ENCODE assay signal across 17 cellular contexts in the genomic region with DNA sequence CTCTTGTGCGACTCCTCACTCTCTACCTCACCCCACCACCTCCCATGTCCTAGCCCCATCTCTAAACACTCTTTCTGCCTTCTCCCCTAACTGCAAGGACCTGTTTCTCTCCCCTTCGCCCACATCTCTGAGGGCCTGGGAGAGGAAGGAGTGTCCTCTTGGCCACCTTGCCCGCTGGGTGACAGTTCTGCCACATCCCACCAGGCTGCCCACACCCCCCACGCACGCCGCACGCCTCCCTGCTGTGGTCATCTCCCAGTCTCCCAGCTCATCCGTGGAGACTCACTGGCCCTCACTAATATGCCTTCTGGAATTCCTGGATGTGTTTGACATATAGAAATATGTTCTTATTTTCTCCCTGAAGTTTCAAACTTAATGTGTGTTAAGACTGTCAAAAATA. TPM values are rescaled to one million over a fixed set of nuclear protein-coding genes. Genes with fewer than 3 reads are reported as not detected.
DNase-seq lines count a peak whose midpoint lies in the region; ATAC-seq, FAIRE-seq and TF ChIP-seq lines count a peak whose summit lies in the region.
"Had no signal": no experiment of that assay in that cellular context is flagged by ENCODE, and none has a peak within 500 bp of the region (broad histone marks: within the 10 kb centered on the region; RNA-seq: fewer than 3 reads in every experiment).

No MANE protein-coding gene starts in this region.

- TF ChIP-seq POLR2A in H1 (IDR thresholded peaks at IDR 0.05; ENCODE audit: control extremely low read depth in 1 of 2, low read depth in 2 of 2, low read length in 2 of 2), result no peak

- no peaks in the 10 kb centered on the region for H3K9me2 ChIP-seq in PC-3 (replicated peaks; ENCODE audit: low read length)

- H3K4me2 ChIP-seq in PC-3 (ENCODE audit: low read length), result peak overlapping the region; percentile 34; the same call in 1 of the 2 replicates
- H3K4me2 ChIP-seq in H1 (ENCODE audit: insufficient read depth in 1 of 2, low read depth in 2 of 2, low read length in 2 of 2), result no peak overlapping the region
- no peak overlapping the region for H3K4me2 ChIP-seq in mesendoderm (ENCODE audit: low read length)

- no peak for ATAC-seq in PC-3
- ATAC-seq: CD8-positive, alpha-beta T cell had no signal

- BruUV-seq in PC-3 (replicated peaks; lab: Mats Ljungman, UMichigan), result no TSS peak

- H3K23me2 ChIP-seq in H1 (ENCODE audit: low read depth, low read length), result no peaks in the 10 kb centered on the region

- POLR2A ChIA-PET in PC-3 (lab: Charles Lee; ENCODE audit: unreplicated experiment), result interaction anchor here (0.6 kb wide), 2 partner anchors 23 to 98 kb away, joined by 3 read pairs; no protein-coding TSS in a partner anchor
- POLR2A ChIA-PET in H1 (lab: Charles Lee; ENCODE audit: partially characterized antibody), result interaction anchor here (0.9 to 1.6 kb wide), 2 partner anchors 21 to 35 kb away, joined by 3 to 4 read pairs; no protein-coding TSS in a partner anchor

- H3K56ac ChIP-seq in H1 (replicated peaks; ENCODE audit: insufficient read length, low read depth, low read length), result no peak overlapping the region
- no peak overlapping the region for H3K56ac ChIP-seq in mesendoderm (ENCODE audit: low read length)

- TF ChIP-seq EP300 in H1 (IDR thresholded peaks at IDR 0.05; ENCODE audit: borderline replicate concordance in 1 of 2, low read depth in 2 of 2, low read length in 2 of 2), result no peak

- H3K79me2 ChIP-seq in PC-3 (ENCODE audit: low read length) (peaks cover 92% of the 10 kb centered on the region), H1 (ENCODE audit: control insufficient read depth in 1 of 2, insufficient read depth in 2 of 2, low read length in 2 of 2) (peaks cover 3 to 94% of the 10 kb centered on the region in 2 experiments; a peak in 3 of 4 replicates), mesendoderm (ENCODE audit: control insufficient read depth, insufficient read depth, low read length) (peaks cover 67% of the 10 kb centered on the region)

- peaks cover 32% of the 10 kb centered on the region; the same call in 1 of the 2 replicates for H4K20me1 ChIP-seq in PC-3 (ENCODE audit: low read length)
- H4K20me1 ChIP-seq in H1 (replicated peaks in 1 of 2; ENCODE audit: control insufficient read depth in 1 of 2, insufficient read depth in 2 of 2, low read length in 2 of 2), result peaks cover 0 to 4% of the 10 kb centered on the region in 2 experiments

- H3K27me3 ChIP-seq in PC-3 (ENCODE audit: low read length), result no peaks in the 10 kb centered on the region
- H3K27me3 ChIP-seq in H1 (replicated peaks in 1 of 4; ENCODE audit: control insufficient read depth in 3 of 4, extremely low read depth in 1 of 4, insufficient read depth in 3 of 4, low read length in 3 of 4), result no peaks in the 10 kb centered on the region
- H3K27me3 ChIP-seq in mesendoderm (ENCODE audit: insufficient read depth, low read length, poor library complexity), result no peaks in the 10 kb centered on the region
- no peaks in the 10 kb centered on the region for H3K27me3 ChIP-seq in colonic mucosa
- H3K27me3 ChIP-seq: SJSA1 had no signal

- H3K4ac ChIP-seq in H1 (replicated peaks; ENCODE audit: insufficient read length, low read depth, low read length) (no peak overlapping the region), mesendoderm (ENCODE audit: low read depth, low read length) (no peak overlapping the region)

- H2BK12ac ChIP-seq in H1 (ENCODE audit: low read depth, low read length), result no peak overlapping the region

- no peak overlapping the region for H3K14ac ChIP-seq in H1 (ENCODE audit: insufficient read length)

- H4K5ac ChIP-seq in H1 (ENCODE audit: insufficient read length, low read depth, low read length) (no peak overlapping the region), mesendoderm (ENCODE audit: low read length) (no peak overlapping the region)

- TF ChIP-seq RAD21 in H1 (IDR thresholded peaks at IDR 0.05 in 1 of 2, conservative IDR thresholded peaks at IDR 0.05 in 1 of 2; ENCODE audit: low read depth in 2 of 2, low read length in 2 of 2), result no peak

- no peak for TF ChIP-seq CTCF in PC-3 (conservative IDR thresholded peaks at IDR 0.05; ENCODE audit: low read depth, low read length)
- TF ChIP-seq CTCF in H1 (IDR thresholded peaks at IDR 0.05; ENCODE audit: control extremely low read depth in 1 of 3, insufficient read depth in 1 of 3, low read depth in 1 of 3, low read length in 3 of 3), result no peak
- no peak for TF ChIP-seq CTCF in colonic mucosa (IDR thresholded peaks at IDR 0.05)

- H3K4me3 ChIP-seq in PC-3 (ENCODE audit: low read length), result no peak overlapping the region
- no peak overlapping the region for H3K4me3 ChIP-seq in H1 (ENCODE audit: extremely low read depth in 1 of 4, insufficient read depth in 2 of 4, low read depth in 3 of 4, low read length in 4 of 4)
- H3K4me3 ChIP-seq in mesendoderm (ENCODE audit: low read length), result no peak overlapping the region
- H3K4me3 ChIP-seq in colonic mucosa, result no peak overlapping the region
- H3K4me3 ChIP-seq: SJSA1 had no signal

- H2AK5ac ChIP-seq in H1 (ENCODE audit: low read depth, low read length), result no peak overlapping the region
- H2AK5ac ChIP-seq in mesendoderm (ENCODE audit: low read length), result no peak overlapping the region

- DNase-seq in PC-3, result no peak
- DNase-seq in H1 (ENCODE audit: low read depth in 1 of 2, low spot score in 2 of 2), result no peak
- DNase-seq in mesendoderm, result no peak
- DNase-seq in stimulated activated CD4-positive, alpha-beta T cell treated with anti-CD3 and anti-CD28 coated beads, Interleukin-4, amount 100 ng/mL, for 4 hours, result no peak
- DNase-seq in DMS53 treated with DMSO at 0.1 percent for 48 hours (lab: John Stamatoyannopoulos, UW; ENCODE audit: unreplicated experiment), result no peak
- DNase-seq in HUDEP-2 (lab: John Stamatoyannopoulos, UW; ENCODE audit: unreplicated experiment in 76 of 76), result no peak
- DNase-seq in colonic mucosa, result no peak
- DNase-seq: CD8-positive, alpha-beta T cell; DND-41; Kasumi-1; NCI-H187; NK-92 treated with Interleukin-12 subunit alpha and Interleukin-12 subunit beta, amount 100 ng/mL, for 24 hours had no signal

- WGBS in H1 (ENCODE audit: extremely low coverage in 1 of 2, insufficient coverage in 1 of 2, insufficient read length in 1 of 2, insufficient replicate concordance in 2 of 2, low coverage in 1 of 2, low lambda C conversion rate in 2 of 2, missing lambda C conversion rate in 1 of 2), 2 experiments, result 84% methylated on average over 8 of the region's 8 CpGs; no CpG with 5 or more reads in 1 of the 2 experiments
- no CpG with 5 or more reads among the region's 8 CpGs for WGBS in mesendoderm (ENCODE audit: extremely low coverage, insufficient coverage, low lambda C conversion rate)

- H2BK120ac ChIP-seq in H1 (replicated peaks; ENCODE audit: low read depth, low read length), result no peak overlapping the region
- H2BK120ac ChIP-seq in mesendoderm (ENCODE audit: low read depth, low read length), result no peak overlapping the region

- intact Hi-C loops in PC-3 (cut with micrococcal nuclease) (loop anchor here (5.0 kb wide), 1 partner anchor 43 kb away; no protein-coding TSS in a partner anchor), colonic mucosa (cut with DNase I) (no loop called here)

- peak overlapping the region; percentile 64; the same call in 1 of the 2 replicates for H2BK5ac ChIP-seq in H1 (ENCODE audit: low read depth, low read length)
- H2BK5ac ChIP-seq in mesendoderm (ENCODE audit: low read length), result no peak overlapping the region

- H3K23ac ChIP-seq in H1 (ENCODE audit: insufficient read length) (no peak overlapping the region), mesendoderm (ENCODE audit: low read length) (peak overlapping the region; percentile 81)

- peaks cover 36% of the 10 kb centered on the region for H3K4me1 ChIP-seq in PC-3 (ENCODE audit: insufficient read depth, low read length)
- peaks cover 0 to 5% (median 1%) of the 10 kb centered on the region in 4 experiments; a peak in 2 of 7 replicates for H3K4me1 ChIP-seq in H1 (replicated peaks in 1 of 4; ENCODE audit: control insufficient read depth in 3 of 4, insufficient read depth in 4 of 4, low read length in 3 of 4)
- H3K4me1 ChIP-seq in mesendoderm (ENCODE audit: control insufficient read depth, low read depth, low read length), result peaks cover 9% of the 10 kb centered on the region
- H3K4me1 ChIP-seq in colonic mucosa, result no peaks in the 10 kb centered on the region
- H3K4me1 ChIP-seq: SJSA1 had no signal

- H2AFZ ChIP-seq in PC-3 (ENCODE audit: low read length) (no peak overlapping the region), H1 (ENCODE audit: low read length) (no peak overlapping the region)

- no peak overlapping the region for H3K9ac ChIP-seq in PC-3 (ENCODE audit: low read length)
- H3K9ac ChIP-seq in H1 (replicated peaks in 1 of 4; ENCODE audit: extremely low read depth in 1 of 4, low read depth in 3 of 4, low read length in 3 of 4), result no peak overlapping the region
- H3K9ac ChIP-seq in mesendoderm (ENCODE audit: low read length), result no peak overlapping the region
- no peak overlapping the region for H3K9ac ChIP-seq in colonic mucosa (ENCODE audit: low read depth in 2 of 2, low read length in 2 of 2)

- FAIRE-seq in H1 (lab: Jason Lieb, UNC), result no peak
- FAIRE-seq: G401.6, H54 had no signal

- no peak overlapping the region for H2BK20ac ChIP-seq in H1 (ENCODE audit: low read length)

- H3K9me3 ChIP-seq in PC-3 (ENCODE audit: low read length), result no peaks in the 10 kb centered on the region
- no peaks in the 10 kb centered on the region for H3K9me3 ChIP-seq in H1 (ENCODE audit: insufficient read depth in 2 of 2, low read depth in 1 of 2, low read length in 1 of 2)
- no peaks in the 10 kb centered on the region for H3K9me3 ChIP-seq in colonic mucosa
- H3K9me3 ChIP-seq: SJSA1 had no signal

- H3K27ac ChIP-seq in PC-3 (ENCODE audit: low read length), result peak overlapping the region; percentile 19; the same call in 1 of the 2 replicates
- H3K27ac ChIP-seq in H1 (ENCODE audit: low read depth, low read length), result no peak overlapping the region
- no peak overlapping the region for H3K27ac ChIP-seq in mesendoderm (ENCODE audit: low read depth, low read length)
- no peak overlapping the region for H3K27ac ChIP-seq in colonic mucosa
- H3K27ac ChIP-seq: SJSA1 had no signal

- H3F3A ChIP-seq in PC-3 (ENCODE audit: low read length, unreplicated experiment), result no peaks in the 10 kb centered on the region

- H4K91ac ChIP-seq in H1 (replicated peaks; ENCODE audit: insufficient read length, low read length), result no peak overlapping the region

- CTCF ChIA-PET in PC-3 (lab: Charles Lee), result no interaction called here
- CTCF ChIA-PET in H1 (lab: Charles Lee; ENCODE audit: partially characterized antibody), result interaction anchor here (1.5 kb wide), 1 partner anchor 13 kb away, joined by 3 read pairs; no protein-coding TSS in a partner anchor

- H2BK15ac ChIP-seq in H1 (ENCODE audit: low read length) (no peak overlapping the region), mesendoderm (replicated peaks; ENCODE audit: low read depth) (no peak overlapping the region)

- 0 out of 2 replicates have a peak, but pooled peaks cover 8% of the 10 kb centered on the region for H3K36me3 ChIP-seq in PC-3 (ENCODE audit: low read depth, low read length)
- peaks cover 0 to 4% (median 0%) of the 10 kb centered on the region in 4 experiments; a peak in 3 of 8 replicates for H3K36me3 ChIP-seq in H1 (ENCODE audit: control insufficient read depth in 2 of 4, insufficient read depth in 4 of 4, low read length in 3 of 4)
- no peaks in the 10 kb centered on the region for H3K36me3 ChIP-seq in mesendoderm (ENCODE audit: control insufficient read depth, insufficient read depth, low read length)
- H3K36me3 ChIP-seq in colonic mucosa, result no peaks in the 10 kb centered on the region
- H3K36me3 ChIP-seq: SJSA1 had no signal

- peaks cover 22% of the 10 kb centered on the region for H3K79me1 ChIP-seq in H1 (ENCODE audit: low read depth, low read length)
- H3K79me1 ChIP-seq in mesendoderm (ENCODE audit: low read length), result peaks cover 48% of the 10 kb centered on the region

- H4K8ac ChIP-seq in H1 (ENCODE audit: extremely low read depth, insufficient read depth, low read length) (no peak overlapping the region), mesendoderm (ENCODE audit: low read depth, low read length) (no peak overlapping the region)

- H3K18ac ChIP-seq in H1 (ENCODE audit: extremely low read depth, low read length), result no peak overlapping the region
- no peak overlapping the region for H3K18ac ChIP-seq in mesendoderm (ENCODE audit: low read length)

RNA-seq across cellular contexts. Expression of gene GRB10, which starts 48.5 kb away (rescaled TPM):
- total RNA-seq in PC-3 (2014; rRNA removed) (61.3 and 89.8 TPM in 2 replicates), colonic mucosa (10 to 100 TPM; 10.3 to 15.1 TPM)
- 92.6 and 97.0 TPM in 2 replicates for total RNA-seq in H1 (2021; fragmentation: NEBNext Ultra II Directional; extraction: Animal tissue kit (Norgen Biotek cat#: 25700))
- 35.7 TPM in 2 replicates for polyA plus RNA-seq in H1 (2011; rRNA removed)
- 32.1 TPM for polyA plus RNA-seq in H1 (2011; cell fraction: cytosol; rRNA removed)
- polyA plus RNA-seq in H1 (2011; cell fraction: nucleus; rRNA removed), result 65.7 TPM
- polyA plus RNA-seq in H1 (2012, experiment 1 of 2), result 66.8 to 75.8 TPM (median 74.0 TPM) in 4 replicates
- polyA plus RNA-seq in H1 (2012, experiment 2 of 2), result 36.3 TPM
- polyA plus RNA-seq in H1 (2013, experiment 1 of 2), result 32.9 TPM
- 33.9 TPM for polyA plus RNA-seq in H1 (2013, experiment 2 of 2)
- 74.5 and 77.8 TPM in 2 replicates for polyA minus RNA-seq in H1 (2011; rRNA and poly(A)+ RNA removed)
- polyA minus RNA-seq in H1 (2011; cell fraction: cytosol; rRNA and poly(A)+ RNA removed), result 60.0 TPM
- polyA minus RNA-seq in H1 (2011; cell fraction: nucleus; rRNA and poly(A)+ RNA removed), result 111 TPM
- 29.6 TPM for polyA plus RNA-seq in mesendoderm (2013, experiment 1 of 2)
- 29.5 TPM for polyA plus RNA-seq in mesendoderm (2013, experiment 2 of 2)
- total RNA-seq: B cell, OCI-LY7 had no signal
